Comparison of ENCODE assay signal across 17 cellular contexts in genomic region chr18:77148289-77148688, GRCh38.
"Had no signal": no experiment of that assay in that cellular context is flagged by ENCODE, and none has a peak within 500 bp of the region (broad histone marks: within the 10 kb centered on the region; RNA-seq: fewer than 3 reads in every experiment).

No MANE protein-coding gene starts in this region.

- H3K27ac ChIP-seq: hepatocyte, left ventricle myocardium inferior, tibial artery, WERI-Rb-1 had no signal

- H3K36me3 Mint-ChIP-seq: mesothelial cell of epicardium had no signal

- H3K27me3 ChIP-seq: hepatocyte, tibial artery had no signal

- H3K4me2 ChIP-seq: hepatocyte had no signal

- H3K36me3 ChIP-seq: left ventricle myocardium inferior, tibial artery, WERI-Rb-1 had no signal

- H2AFZ ChIP-seq: hepatocyte had no signal

- H3K27me3 Mint-ChIP-seq: activated naive CD4-positive, alpha-beta T cell treated with anti-CD3 and anti-CD28 coated beads, Interleukin-2, amount 50 U/mL, for 24 hours; naive thymus-derived CD8-positive, alpha-beta T cell; stimulated activated naive CD8-positive, alpha-beta T cell treated with anti-CD3 and anti-CD28 coated beads, Interleukin-15, Interleukin-2, amounts not matched to agents 100 ng/mL and 50 ng/mL, for 24 hours had no signal

- H3K4me3 ChIP-seq: hepatocyte, left ventricle myocardium inferior, tibial artery had no signal

- H3K4me1 ChIP-seq: left ventricle myocardium inferior, tibial artery had no signal

- H3K79me2 ChIP-seq: hepatocyte had no signal

- DNase-seq: activated CD4-positive, alpha-beta T cell treated with anti-CD3 and anti-CD28 coated beads for 1 hour; activated CD4-positive, alpha-beta T cell treated with anti-CD3 and anti-CD28 coated beads, Interleukin-2, amount 50 U/mL, for 4 hours; activated effector memory CD4-positive, alpha-beta T cell treated with anti-CD3 and anti-CD28 coated beads, Interleukin-2, amount 50 U/mL, for 16 hours; central memory CD4-positive, alpha-beta T cell; effector memory CD4-positive, alpha-beta T cell; foreskin melanocyte; kidney glomerular epithelial cell; left ventricle myocardium inferior; stimulated activated CD4-positive, alpha-beta T cell treated with anti-CD3 and anti-CD28 coated beads, Interleukin-2, amount 100 ng/mL, for 48 hours; tibial artery; WERI-Rb-1 had no signal

- H3K9me3 Mint-ChIP-seq: activated naive CD4-positive, alpha-beta T cell treated with anti-CD3 and anti-CD28 coated beads, Interleukin-2, amount 50 U/mL, for 24 hours had no signal

- H3K27ac Mint-ChIP-seq: mesothelial cell of epicardium, progenitor cell of endocrine pancreas had no signal

- H3K4me3 Mint-ChIP-seq: mesothelial cell of epicardium had no signal
